ENCODE assay signal across 1 cellular context in genomic region chr9:29514862-29515261, GRCh38.
TF ChIP-seq lines count a peak whose summit lies in the region.

No MANE protein-coding gene starts in this region.

TF ChIP-seq in WTC11, 78 proteins besides CTCF, POLR2A, EP300 and RAD21 (continued from another document):
- TF ChIP-seq PRDM15 (CRISPR knock-in tag; IDR thresholded peaks at IDR 0.05) (no peak), FOXP1 (CRISPR knock-in tag; IDR thresholded peaks at IDR 0.05; ENCODE audit: borderline replicate concordance) (no peak)
